In genomic region chr2:28400434-28400833, GRCh38 we compare ENCODE assay signal across 13 cellular contexts. TPM values are rescaled to one million over a fixed set of nuclear protein-coding genes. Genes with fewer than 3 reads are reported as not detected.
A peak's percentile ranks its signal among the peaks of the same experiment; 100 is the strongest.
DNase-seq lines count a peak whose midpoint lies in the region; FAIRE-seq and TF ChIP-seq lines count a peak whose summit lies in the region.
"Had no signal": no experiment of that assay in that cellular context is flagged by ENCODE, and none has a peak within 500 bp of the region (broad histone marks: within the 10 kb centered on the region; RNA-seq: fewer than 3 reads in every experiment).

No MANE protein-coding gene starts in this region.

- H3K4me3 ChIP-seq in adipocyte (ENCODE audit: low read length) (no peak overlapping the region), skeletal muscle tissue (ENCODE audit: low read length in 3 of 3) (no peak overlapping the region), H7 (ENCODE audit: insufficient read depth, low read depth, low read length) (no peak overlapping the region)

- peak overlapping the region in 5 of 6 donors; percentile 7 to 100 (median 35) for H3K27ac Mint-ChIP-seq in immature natural killer cell
- H3K27ac Mint-ChIP-seq: T-helper 17 cell had no signal

- H3K36me3 Mint-ChIP-seq in immature natural killer cell: peaks cover 6 to 31% (median 8%) of the 10 kb centered on the region in 3 donors

- peak; percentile 54 for DNase-seq in DMS 273 (lab: John Stamatoyannopoulos, UW; ENCODE audit: unreplicated experiment)
- no peak for DNase-seq in DMS 273 treated with DMSO at 0.1 percent for 48 hours (lab: John Stamatoyannopoulos, UW)
- DNase-seq in adipocyte (ENCODE audit: low read depth): no peak
- DNase-seq in immature natural killer cell: peak in 2 of 3 donors; percentile 10 to 11
- no peak for DNase-seq in NCI-H2029 (lab: John Stamatoyannopoulos, UW)
- DNase-seq in H7: no peak
- DNase-seq in H54 (ENCODE audit: insufficient read length, low spot score): no peak
- DNase-seq: natural killer cell, NCI-H2029 treated with DMSO at 0.1 percent for 48 hours, T-helper 17 cell had no signal

- peaks cover 26% of the 10 kb centered on the region for H3K36me3 ChIP-seq in adipocyte (ENCODE audit: control insufficient read depth, insufficient read depth, low read length, severe bottlenecking)
- H3K36me3 ChIP-seq in skeletal muscle tissue (ENCODE audit: control insufficient read depth in 3 of 3, insufficient read depth in 3 of 3, low read length in 3 of 3): peaks cover 25 to 32% (median 25%) of the 10 kb centered on the region in 3 donors
- H3K36me3 ChIP-seq in H7 (replicated peaks; ENCODE audit: control insufficient read depth, insufficient read depth, low read length): no peaks in the 10 kb centered on the region

- TF ChIP-seq POLR2A in H54 (IDR thresholded peaks at IDR 0.05; ENCODE audit: low read depth, low read length): no peak

- H3K9ac ChIP-seq in adipocyte (ENCODE audit: low read length): peak overlapping the region; percentile 90
- peak overlapping the region in 1 of 3 donors; percentile 11 for H3K9ac ChIP-seq in skeletal muscle tissue (ENCODE audit: low read depth in 1 of 3, low read length in 3 of 3)

- peak overlapping the region; percentile 99 for H3K27ac ChIP-seq in skeletal muscle tissue (ENCODE audit: low read depth, low read length)
- H3K27ac ChIP-seq: 22Rv1 had no signal

- peak overlapping the region; percentile 2 to 58 (median 33) for H3K4me3 Mint-ChIP-seq in immature natural killer cell
- H3K4me3 Mint-ChIP-seq: natural killer cell, T-helper 17 cell had no signal

- H3K4me1 ChIP-seq in adipocyte (ENCODE audit: control insufficient read depth, insufficient read depth, low read length): peaks cover 55% of the 10 kb centered on the region
- peaks cover 73 to 87% (median 76%) of the 10 kb centered on the region in 3 donors for H3K4me1 ChIP-seq in skeletal muscle tissue (ENCODE audit: control insufficient read depth in 3 of 3, insufficient read depth in 3 of 3, low read length in 3 of 3)

- no peaks in the 10 kb centered on the region for H3K27me3 ChIP-seq in adipocyte (replicated peaks; ENCODE audit: control insufficient read depth, insufficient read depth, low read length)
- H3K27me3 ChIP-seq in skeletal muscle tissue (ENCODE audit: control insufficient read depth in 3 of 3, insufficient read depth in 3 of 3, low read length in 3 of 3): no peaks in the 10 kb centered on the region
- peaks cover 4% of the 10 kb centered on the region; the same call in 1 of the 2 replicates for H3K27me3 ChIP-seq in H7 (ENCODE audit: control insufficient read depth, insufficient read depth, low read length)

- no peaks in the 10 kb centered on the region for H3K9me3 ChIP-seq in adipocyte (ENCODE audit: control insufficient read depth, low read length)
- no peaks in the 10 kb centered on the region for H3K9me3 ChIP-seq in skeletal muscle tissue (ENCODE audit: control insufficient read depth in 3 of 3, low read length in 3 of 3)

- no peak for FAIRE-seq in H54 (lab: Jason Lieb, UNC)
- FAIRE-seq: endothelial cell of umbilical vein had no signal

- H3K9me3 Mint-ChIP-seq in immature natural killer cell: no peaks in the 10 kb centered on the region
- H3K9me3 Mint-ChIP-seq: natural killer cell had no signal

- peaks cover 9 to 83% of the 10 kb centered on the region in 2 donors for H3K4me1 Mint-ChIP-seq in immature natural killer cell

- peaks cover 14 to 44% (median 38%) of the 10 kb centered on the region in 3 donors for H3K27me3 Mint-ChIP-seq in immature natural killer cell (ENCODE audit: low read depth in 3 of 3)
- H3K27me3 Mint-ChIP-seq: T-helper 17 cell had no signal

RNA-seq across cellular contexts. Expression of gene FOSL2, which starts 7.8 kb away (rescaled TPM):
- polyA plus RNA-seq in immature natural killer cell: 10 to 100 TPM; 27.2 to 54.3 (median 28.7) TPM
- 10.4 TPM for total RNA-seq in skeletal muscle tissue
- total RNA-seq in H7 (2014; rRNA removed; shearing (Covaris generic)): 3.5 and 4.1 TPM in 2 replicates

Comparison
In these comparisons a context has a peak if more than half of its experiments do, and no peak if none do; other contexts are left out.
1. DNase-seq: peak in DMS 273 (single experiment) and immature natural killer cell (2 of 3); none in DMS 273 treated with DMSO at 0.1 percent for 48 hours (single experiment), adipocyte (single experiment), NCI-H2029 (single experiment), H7 (single experiment) and H54 (single experiment).